In the genomic region with DNA sequence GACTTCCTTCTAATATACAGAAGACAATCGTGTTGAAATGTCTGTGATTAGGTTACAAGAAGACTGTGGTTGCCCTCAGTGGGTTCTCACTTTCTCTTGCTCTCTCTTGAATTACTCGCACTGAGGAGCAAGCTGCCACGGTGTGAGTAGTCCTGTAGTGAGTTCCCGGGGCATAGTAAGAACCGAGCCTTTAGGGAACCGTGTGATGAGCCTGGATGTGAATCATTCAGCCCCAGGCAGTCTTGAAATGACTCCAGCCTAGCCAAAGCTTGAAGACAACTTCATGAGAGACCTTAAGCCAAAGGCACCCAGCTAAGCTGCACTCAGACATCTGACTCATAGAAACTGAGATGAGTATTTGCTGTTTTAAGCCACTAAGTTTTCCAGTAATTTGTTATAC, we compare ENCODE assay signal across 13 cellular contexts.
DNase-seq lines count a peak whose midpoint lies in the region; ATAC-seq, FAIRE-seq and TF ChIP-seq lines count a peak whose summit lies in the region.
"Had no signal": no experiment of that assay in that cellular context is flagged by ENCODE, and none has a peak within 500 bp of the region (broad histone marks: within the 10 kb centered on the region; RNA-seq: fewer than 3 reads in every experiment).

No MANE protein-coding gene starts in this region.

- ATAC-seq in GM18505 (IDR thresholded peaks at IDR 0.05; ENCODE audit: unreplicated experiment) = peak; percentile 79
- ATAC-seq in GM21619 (IDR thresholded peaks at IDR 0.05; ENCODE audit: unreplicated experiment) = peak; percentile 61
- no peak for ATAC-seq in GM19023 (IDR thresholded peaks at IDR 0.05; ENCODE audit: unreplicated experiment)
- ATAC-seq: right lobe of liver had no signal

- no peaks in the 10 kb centered on the region for H3K36me3 ChIP-seq in bronchial epithelial cell (ENCODE audit: control insufficient read depth, insufficient read depth, low read length)
- H3K36me3 ChIP-seq: right lobe of liver had no signal

- TF ChIP-seq CTCF in bronchial epithelial cell (IDR thresholded peaks at IDR 0.05; ENCODE audit: insufficient read depth, low read length, severe bottlenecking) = no peak

- H3K27me3 ChIP-seq in bronchial epithelial cell (ENCODE audit: control insufficient read depth, insufficient read depth, low read length) = no peaks in the 10 kb centered on the region
- H3K27me3 ChIP-seq: right lobe of liver had no signal

- no peak for TF ChIP-seq POLR2A in GM18505 (IDR thresholded peaks at IDR 0.05; ENCODE audit: borderline replicate concordance, extremely low read depth, insufficient read depth, insufficient read length)

- peak; percentile 13 for FAIRE-seq in bronchial epithelial cell (lab: Jason Lieb, UNC)
- FAIRE-seq: RCC 7860 had no signal

- DNase-seq in HK-2 (ENCODE audit: unreplicated experiment) = peak; percentile 3
- peak; percentile 95 for DNase-seq in bronchial epithelial cell (ENCODE audit: low read depth)
- no peak for DNase-seq in C1 segment of cervical spinal cord (lab: John Stamatoyannopoulos, UW)
- no peak for DNase-seq in hippocampal formation (lab: John Stamatoyannopoulos, UW)
- no peak for DNase-seq in NCI-H2171 treated with DMSO at 0.1 percent for 48 hours (lab: John Stamatoyannopoulos, UW)
- DNase-seq: CD4-positive, alpha-beta T cell; endodermal cell; NCI-H187; right lobe of liver had no signal

- no peak overlapping the region for H3K4me3 ChIP-seq in bronchial epithelial cell (ENCODE audit: low read depth, low read length)
- H3K4me3 ChIP-seq: right lobe of liver had no signal

Comparison
In these comparisons a context has a peak if more than half of its experiments do, and no peak if none do; other contexts are left out.
1. DNase-seq: peak in HK-2 (single experiment) and bronchial epithelial cell (single experiment); none in C1 segment of cervical spinal cord (0 of 14), hippocampal formation (0 of 2) and NCI-H2171 treated with DMSO at 0.1 percent for 48 hours (single experiment).